In the genomic region with DNA sequence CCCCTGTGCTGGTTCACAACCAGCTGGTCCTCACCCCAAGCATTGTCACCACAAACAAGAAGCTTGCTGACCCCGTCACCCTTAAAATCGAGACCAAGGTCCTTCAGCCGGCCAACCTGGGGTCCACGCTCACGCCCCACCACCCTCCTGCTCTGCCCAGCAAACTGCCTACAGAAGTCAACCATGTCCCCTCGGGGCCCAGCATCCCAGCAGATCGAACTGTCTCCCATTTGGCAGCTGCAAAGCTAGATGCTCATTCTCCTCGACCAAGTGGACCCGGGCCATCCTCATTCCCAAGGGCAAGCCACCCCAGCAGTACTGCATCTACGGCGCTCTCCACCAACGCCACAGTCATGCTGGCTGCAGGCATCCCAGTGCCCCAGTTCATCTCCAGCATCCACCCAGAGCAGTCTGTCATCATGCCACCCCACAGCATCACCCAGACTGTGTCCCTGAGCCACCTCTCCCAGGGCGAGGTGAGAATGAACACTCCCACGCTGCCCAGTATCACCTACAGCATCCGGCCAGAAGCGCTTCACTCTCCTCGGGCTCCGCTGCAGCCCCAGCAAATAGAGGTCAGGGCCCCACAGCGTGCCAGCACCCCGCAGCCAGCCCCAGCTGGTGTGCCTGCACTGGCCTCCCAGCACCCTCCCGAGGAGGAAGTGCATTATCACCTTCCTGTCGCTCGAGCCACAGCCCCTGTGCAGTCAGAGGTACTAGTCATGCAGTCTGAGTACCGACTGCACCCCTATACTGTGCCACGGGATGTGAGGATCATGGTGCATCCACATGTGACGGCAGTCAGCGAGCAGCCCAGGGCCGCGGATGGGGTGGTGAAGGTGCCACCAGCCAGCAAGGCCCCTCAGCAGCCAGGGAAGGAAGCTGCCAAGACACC, we compare ENCODE assay signal across 1 cellular context.
TF ChIP-seq lines count a peak whose summit lies in the region.

No MANE protein-coding gene starts in this region.

TF ChIP-seq in endothelial cell of umbilical vein, 7 proteins besides CTCF, POLR2A, EP300 and RAD21:
- TF ChIP-seq, protein P1, sequence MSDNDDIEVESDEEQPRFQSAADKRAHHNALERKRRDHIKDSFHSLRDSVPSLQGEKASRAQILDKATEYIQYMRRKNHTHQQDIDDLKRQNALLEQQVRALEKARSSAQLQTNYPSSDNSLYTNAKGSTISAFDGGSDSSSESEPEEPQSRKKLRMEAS (IDR thresholded peaks at IDR 0.05; ENCODE audit: insufficient read depth, insufficient read length): no peak
- no peak for TF ChIP-seq FOS (IDR thresholded peaks at IDR 0.05; ENCODE audit: borderline replicate concordance, insufficient read depth, low read length)
- no peak for TF ChIP-seq GATA2 (IDR thresholded peaks at IDR 0.05; ENCODE audit: insufficient read depth, insufficient read length, low read depth, low read length)
- no peak for TF ChIP-seq POLR2AphosphoS5 (IDR thresholded peaks at IDR 0.05; ENCODE audit: insufficient read depth, low read depth, low read length)
- no peak for TF ChIP-seq EZH2 (IDR thresholded peaks at IDR 0.05; ENCODE audit: borderline replicate concordance, low read depth, low read length, severe bottlenecking)
